ENCODE assay signal across 23 cellular contexts in genomic region chr12:42933461-42934081, GRCh38.
A peak's percentile ranks its signal among the peaks of the same experiment; 100 is the strongest.
DNase-seq lines count a peak whose midpoint lies in the region; ATAC-seq, FAIRE-seq and TF ChIP-seq lines count a peak whose summit lies in the region.
"Had no signal": no experiment of that assay in that cellular context is flagged by ENCODE, and none has a peak within 500 bp of the region (broad histone marks: within the 10 kb centered on the region; RNA-seq: fewer than 3 reads in every experiment).

No MANE protein-coding gene starts in this region.

- peak overlapping the region; percentile 42 for H2BK5ac ChIP-seq in mesendoderm (ENCODE audit: low read length)

- H3K79me2 ChIP-seq in GM23338 (replicated peaks; ENCODE audit: insufficient read depth), result no peaks in the 10 kb centered on the region
- no peaks in the 10 kb centered on the region for H3K79me2 ChIP-seq in astrocyte (ENCODE audit: insufficient read depth, low read length)
- H3K79me2 ChIP-seq in mesendoderm (ENCODE audit: control insufficient read depth, insufficient read depth, low read length), result no peaks in the 10 kb centered on the region
- no peaks in the 10 kb centered on the region for H3K79me2 ChIP-seq in SK-N-SH (ENCODE audit: insufficient read depth)

- DNase-seq in GM23338 (ENCODE audit: low spot score), result no peak
- peak; percentile 35 for DNase-seq in NCI-H1105 treated with DMSO at 0.1 percent for 48 hours (lab: John Stamatoyannopoulos, UW)
- DNase-seq in astrocyte (ENCODE audit: low read depth), result peak; percentile 34
- peak; percentile 67 for DNase-seq in mesendoderm
- no peak for DNase-seq in NCI-H1930 (lab: John Stamatoyannopoulos, UW)
- no peak for DNase-seq in lower lobe of right lung
- DNase-seq in HTR-8/SVneo (ENCODE audit: insufficient read length, low spot score), result no peak
- DNase-seq in SK-N-SH, result no peak
- DNase-seq: BE2C; CD4-positive, CD25-positive, alpha-beta regulatory T cell; COR-L47; DMS 273 treated with DMSO at 0.1 percent for 48 hours; GDM1; HCEC 1CT; KG1; NCI-H187; NCI-H2171; NCI-H446 treated with DMSO at 0.1 percent for 48 hours; NCI-H774; OCI-M1; SHP77 treated with DMSO at 0.1 percent for 48 hours had no signal

- POLR2A ChIA-PET in SK-N-SH (lab: Yijun Ruan, JAX), result no interaction called here

- H3K4me1 ChIP-seq in GM23338 (ENCODE audit: insufficient read depth) (no peaks in the 10 kb centered on the region; the same call in 1 of the 2 replicates), astrocyte (ENCODE audit: insufficient read depth, low read length) (no peaks in the 10 kb centered on the region), mesendoderm (ENCODE audit: control insufficient read depth, low read depth, low read length) (no peaks in the 10 kb centered on the region), lower lobe of right lung (no peaks in the 10 kb centered on the region), SK-N-SH (ENCODE audit: control insufficient read depth in 1 of 2, insufficient read depth in 2 of 2, low read depth in 1 of 2, low read length in 1 of 2) (no peaks in the 10 kb centered on the region)
- H3K4me1 ChIP-seq: BE2C had no signal

- no peaks in the 10 kb centered on the region for H3K9me3 ChIP-seq in astrocyte (ENCODE audit: insufficient read depth, low read depth, low read length)
- no peaks in the 10 kb centered on the region for H3K9me3 ChIP-seq in lower lobe of right lung
- no peaks in the 10 kb centered on the region for H3K9me3 ChIP-seq in SK-N-SH
- H3K9me3 ChIP-seq: BE2C had no signal

- H3K27ac ChIP-seq in GM23338 (ENCODE audit: low read depth) (no peak overlapping the region), astrocyte (ENCODE audit: low read depth, low read length) (no peak overlapping the region), mesendoderm (ENCODE audit: low read depth, low read length) (no peak overlapping the region), lower lobe of right lung (no peak overlapping the region), SK-N-SH (ENCODE audit: low read depth in 2 of 2, low read length in 1 of 2) (no peak overlapping the region)

- H3K27me3 Mint-ChIP-seq in GM23338 (ENCODE audit: insufficient read depth, low read depth, poor library complexity) (no peaks in the 10 kb centered on the region), astrocyte (ENCODE audit: low read depth, unreplicated experiment) (peaks cover 3% of the 10 kb centered on the region)
- H3K27me3 Mint-ChIP-seq: CD4-positive, CD25-positive, alpha-beta regulatory T cell had no signal

- no peaks in the 10 kb centered on the region for H3F3A ChIP-seq in GM23338 (replicated peaks; ENCODE audit: low read depth)
- H3F3A ChIP-seq in SK-N-SH (replicated peaks; ENCODE audit: insufficient read depth), result no peaks in the 10 kb centered on the region

- peak overlapping the region; percentile 93 for H2AFZ ChIP-seq in GM23338
- no peak overlapping the region for H2AFZ ChIP-seq in astrocyte (ENCODE audit: low read depth, low read length)
- H2AFZ ChIP-seq in SK-N-SH (ENCODE audit: low read depth), result no peak overlapping the region

- H3K18ac ChIP-seq in mesendoderm (ENCODE audit: low read length), result peak overlapping the region; percentile 22

- ATAC-seq in GM23338 (no peak), lower lobe of right lung (no peak)
- ATAC-seq: HepG2 had no signal

- peaks cover 12% of the 10 kb centered on the region; the same call in 2 of the 3 replicates for H3K4me1 Mint-ChIP-seq in GM23338
- H3K4me1 Mint-ChIP-seq in astrocyte (ENCODE audit: low read depth, unreplicated experiment), result peaks cover 22% of the 10 kb centered on the region
- H3K4me1 Mint-ChIP-seq: CD4-positive, CD25-positive, alpha-beta regulatory T cell had no signal

- no peak overlapping the region; the same call in 1 of the 2 replicates for H3K4me2 ChIP-seq in GM23338
- no peak overlapping the region for H3K4me2 ChIP-seq in astrocyte (ENCODE audit: low read length)
- no peak overlapping the region for H3K4me2 ChIP-seq in mesendoderm (ENCODE audit: low read length)
- H3K4me2 ChIP-seq in SK-N-SH, result no peak overlapping the region

- H3K27me3 ChIP-seq in GM23338 (ENCODE audit: insufficient read depth) (no peaks in the 10 kb centered on the region), astrocyte (ENCODE audit: insufficient read depth, low read length) (no peaks in the 10 kb centered on the region), mesendoderm (ENCODE audit: insufficient read depth, low read length, poor library complexity) (no peaks in the 10 kb centered on the region), lower lobe of right lung (ENCODE audit: low read depth) (no peaks in the 10 kb centered on the region), SK-N-SH (ENCODE audit: insufficient read depth) (no peaks in the 10 kb centered on the region)
- H3K27me3 ChIP-seq: BE2C had no signal

- no peak for TF ChIP-seq EP300 in SK-N-SH (IDR thresholded peaks at IDR 0.05; ENCODE audit: borderline replicate concordance in 1 of 2, low read depth in 1 of 2, low read length in 1 of 2)

- H3K27ac Mint-ChIP-seq in GM23338 (no peak overlapping the region), astrocyte (ENCODE audit: unreplicated experiment) (no peak overlapping the region)
- H3K27ac Mint-ChIP-seq: CD4-positive, CD25-positive, alpha-beta regulatory T cell had no signal

- H3K9me3 Mint-ChIP-seq in GM23338, result no peaks in the 10 kb centered on the region; the same call in 2 of the 3 replicates
- H3K9me3 Mint-ChIP-seq in astrocyte (ENCODE audit: unreplicated experiment), result no peaks in the 10 kb centered on the region

- H2AK5ac ChIP-seq in mesendoderm (ENCODE audit: low read length), result no peak overlapping the region

- peak overlapping the region; percentile 28 for H4K8ac ChIP-seq in mesendoderm (ENCODE audit: low read depth, low read length)

- H3K9me2 ChIP-seq in GM23338 (ENCODE audit: insufficient read depth), result 0 out of 2 replicates have a peak, but pooled peaks cover 4% of the 10 kb centered on the region
- no peaks in the 10 kb centered on the region for H3K9me2 ChIP-seq in SK-N-SH

- H3K79me1 ChIP-seq in mesendoderm (ENCODE audit: low read length), result no peaks in the 10 kb centered on the region

- TF ChIP-seq CTCF in GM23338 (conservative IDR thresholded peaks at IDR 0.05; ENCODE audit: low read depth in 2 of 2) (no peak), astrocyte (IDR thresholded peaks at IDR 0.05; ENCODE audit: insufficient read depth, low read depth, low read length) (no peak), lower lobe of right lung (IDR thresholded peaks at IDR 0.05) (no peak), SK-N-SH (IDR thresholded peaks at IDR 0.05) (no peak)

- no peak overlapping the region for H3K23ac ChIP-seq in mesendoderm (ENCODE audit: low read length)

- no peak overlapping the region for H3K4ac ChIP-seq in mesendoderm (ENCODE audit: low read depth, low read length)

- no peak overlapping the region for H2BK120ac ChIP-seq in mesendoderm (ENCODE audit: low read depth, low read length)

- no peak overlapping the region for H3K56ac ChIP-seq in mesendoderm (ENCODE audit: low read length)

- H4K20me1 ChIP-seq in GM23338 (replicated peaks; ENCODE audit: insufficient read depth), result no peaks in the 10 kb centered on the region
- no peaks in the 10 kb centered on the region for H4K20me1 ChIP-seq in astrocyte (ENCODE audit: insufficient read depth, low read length)
- H4K20me1 ChIP-seq in SK-N-SH (ENCODE audit: insufficient read depth), result no peaks in the 10 kb centered on the region

- CTCF ChIA-PET in SK-N-SH (lab: Yijun Ruan, JAX), result no interaction called here

- no peak overlapping the region for H3K9ac ChIP-seq in astrocyte (ENCODE audit: low read length)
- H3K9ac ChIP-seq in mesendoderm (ENCODE audit: low read length), result no peak overlapping the region
- no peak overlapping the region for H3K9ac ChIP-seq in SK-N-SH

- H4K5ac ChIP-seq in mesendoderm (ENCODE audit: low read length), result no peak overlapping the region

- intact Hi-C loops in lower lobe of right lung (cut with DNase I), result no loop called here

- H3K36me3 ChIP-seq in GM23338 (ENCODE audit: insufficient read depth), result no peaks in the 10 kb centered on the region
- no peaks in the 10 kb centered on the region for H3K36me3 ChIP-seq in astrocyte (ENCODE audit: insufficient read depth, low read length)
- H3K36me3 ChIP-seq in mesendoderm (ENCODE audit: control insufficient read depth, insufficient read depth, low read length), result no peaks in the 10 kb centered on the region
- no peaks in the 10 kb centered on the region for H3K36me3 ChIP-seq in lower lobe of right lung
- no peaks in the 10 kb centered on the region for H3K36me3 ChIP-seq in SK-N-SH (replicated peaks in 1 of 2; ENCODE audit: control insufficient read depth in 1 of 2, insufficient read depth in 2 of 2, low read length in 1 of 2)
- H3K36me3 ChIP-seq: BE2C had no signal

- H2BK15ac ChIP-seq in mesendoderm (replicated peaks; ENCODE audit: low read depth), result no peak overlapping the region

- no peak overlapping the region for H3K4me3 ChIP-seq in GM23338
- H3K4me3 ChIP-seq in astrocyte (ENCODE audit: insufficient read depth, low read depth, low read length), result no peak overlapping the region
- no peak overlapping the region for H3K4me3 ChIP-seq in mesendoderm (ENCODE audit: low read length)
- no peak overlapping the region for H3K4me3 ChIP-seq in lower lobe of right lung
- no peak overlapping the region for H3K4me3 ChIP-seq in SK-N-SH (ENCODE audit: low read depth in 2 of 2, low read length in 1 of 2)

- no peak overlapping the region for H3K4me3 Mint-ChIP-seq in GM23338
- no peak overlapping the region for H3K4me3 Mint-ChIP-seq in astrocyte (ENCODE audit: unreplicated experiment)
- H3K4me3 Mint-ChIP-seq: CD4-positive, CD25-positive, alpha-beta regulatory T cell had no signal

- FAIRE-seq in astrocyte (lab: Jason Lieb, UNC) (no peak), HTR-8/SVneo (lab: Jason Lieb, UNC) (no peak)
- FAIRE-seq: A204.1, HepG2 had no signal

- no peak for TF ChIP-seq RAD21 in SK-N-SH (IDR thresholded peaks at IDR 0.05; ENCODE audit: low read length)

- WGBS in mesendoderm (ENCODE audit: extremely low coverage, insufficient coverage, low lambda C conversion rate), result no CpG with 5 or more reads among the region's 6 CpGs
- 51% methylated on average over 6 of the region's 6 CpGs for WGBS in SK-N-SH (ENCODE audit: low lambda C conversion rate)

- no peaks in the 10 kb centered on the region for H3K36me3 Mint-ChIP-seq in GM23338 (ENCODE audit: low read depth)
- H3K36me3 Mint-ChIP-seq in astrocyte (ENCODE audit: low read depth, unreplicated experiment), result no peaks in the 10 kb centered on the region
- H3K36me3 Mint-ChIP-seq: CD4-positive, CD25-positive, alpha-beta regulatory T cell had no signal

TF ChIP-seq in GM23338, 12 proteins besides CTCF, POLR2A, EP300 and RAD21 (continues in another document):
- TF ChIP-seq POLR2AphosphoS5 (IDR thresholded peaks at IDR 0.05; ENCODE audit: low read depth) (no peak), EZH2phosphoT487 (IDR thresholded peaks at IDR 0.05; ENCODE audit: unreplicated experiment) (no peak), ZNF331 (CRISPR knock-in tag; IDR thresholded peaks at IDR 0.05; ENCODE audit: low read depth) (no peak)

Comparison
In these comparisons a context has a peak if more than half of its experiments do, and no peak if none do; other contexts are left out.
1. DNase-seq: peak in NCI-H1105 treated with DMSO at 0.1 percent for 48 hours (single experiment), astrocyte (single experiment) and mesendoderm (single experiment); none in GM23338 (single experiment), NCI-H1930 (0 of 2), lower lobe of right lung (single experiment), HTR-8/SVneo (single experiment) and SK-N-SH (single experiment).